Comparison of ENCODE assay signal across 19 cellular contexts in the genomic region with DNA sequence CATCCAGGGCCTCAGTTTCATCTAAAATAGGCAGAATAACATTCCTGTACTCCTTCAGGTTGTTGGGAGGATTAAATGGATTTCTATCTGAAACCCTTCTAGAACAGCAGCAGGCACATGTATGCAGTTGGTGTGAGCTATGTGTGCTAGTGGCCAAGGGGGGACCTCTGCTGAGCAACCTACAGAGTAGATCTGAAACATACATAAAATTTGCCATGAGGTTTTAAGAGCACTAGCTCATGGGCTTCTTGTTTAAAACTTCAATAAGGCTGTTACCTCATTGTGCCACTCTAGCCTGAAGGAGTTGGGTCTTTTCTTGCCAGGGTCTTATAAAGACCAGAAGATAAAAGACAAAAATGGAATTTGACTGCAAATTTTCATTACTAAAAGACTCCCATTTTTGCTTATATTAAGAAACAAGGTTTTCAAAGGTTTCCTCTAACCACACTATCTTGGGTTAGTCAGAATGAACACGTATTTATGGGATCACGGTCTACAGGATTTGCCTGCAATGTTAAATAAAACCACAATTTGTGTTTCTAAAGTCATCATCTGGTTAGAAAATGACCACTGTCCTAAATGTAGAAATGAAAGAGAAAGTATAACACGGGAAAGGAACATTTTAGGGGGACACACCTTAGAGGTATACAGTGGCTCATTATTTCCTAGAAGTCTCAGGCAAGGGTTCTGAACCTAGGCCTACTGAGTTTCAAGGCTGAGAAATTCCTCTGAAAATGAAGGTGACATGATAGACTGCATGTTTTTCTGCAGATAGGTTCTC.
DNase-seq lines count a peak whose midpoint lies in the region; ATAC-seq, FAIRE-seq and TF ChIP-seq lines count a peak whose summit lies in the region.
"Had no signal": no experiment of that assay in that cellular context is flagged by ENCODE, and none has a peak within 500 bp of the region (broad histone marks: within the 10 kb centered on the region; RNA-seq: fewer than 3 reads in every experiment).

No MANE protein-coding gene starts in this region.

- POLR2A ChIA-PET in CD8-positive, alpha-beta T cell (lab: Charles Lee) = interaction anchor here (0.8 kb wide), 1 partner anchor 159 kb away, joined by 3 read pairs; no protein-coding TSS in a partner anchor

- H3K9ac ChIP-seq in SK-N-MC (ENCODE audit: insufficient read length) = no peak overlapping the region

- ATAC-seq in CD8-positive, alpha-beta T cell = no peak
- ATAC-seq: left lung had no signal

- peak; percentile 77 for FAIRE-seq in GM19239 (lab: Jason Lieb, UNC)
- FAIRE-seq: TTC549 had no signal

- intact Hi-C loops in CD8-positive, alpha-beta T cell (cut with DNase I, micrococcal nuclease) = no loop called here

- no peaks in the 10 kb centered on the region for H3K36me3 Mint-ChIP-seq in CD8-positive, alpha-beta T cell

- no peak for TF ChIP-seq CTCF in CD8-positive, alpha-beta T cell (IDR thresholded peaks at IDR 0.05)

- no peak overlapping the region for H3K4me3 ChIP-seq in CD8-positive, alpha-beta T cell (ENCODE audit: low read depth, low read length)
- no peak overlapping the region for H3K4me3 ChIP-seq in SK-N-MC
- H3K4me3 ChIP-seq: adrenal gland, left lung, transverse colon had no signal

- CTCF ChIA-PET in CD8-positive, alpha-beta T cell (lab: Charles Lee) = interaction anchor here (1.0 to 2.3 kb wide), 5 partner anchors 49 to 563 kb away, joined by 3 to 7 read pairs (median 3); no protein-coding TSS in a partner anchor

- H3K9me3 Mint-ChIP-seq in CD8-positive, alpha-beta T cell = no peaks in the 10 kb centered on the region

- H3K9me3 ChIP-seq in CD8-positive, alpha-beta T cell (ENCODE audit: low read length) = no peaks in the 10 kb centered on the region
- H3K9me3 ChIP-seq in SK-N-MC (ENCODE audit: low read depth, low read length) = no peaks in the 10 kb centered on the region
- H3K9me3 ChIP-seq: adrenal gland, BE2C, left lung, transverse colon had no signal

- no peak for DNase-seq in CD8-positive, alpha-beta T cell
- DNase-seq in GM19239 (ENCODE audit: insufficient read length, low spot score) (no peak), SK-N-MC (ENCODE audit: low read depth, low spot score) (no peak), iris pigment epithelial cell (ENCODE audit: low read depth) (peak; percentile 44), NCI-H2081 (lab: John Stamatoyannopoulos, UW) (no peak), NCI-H82 treated with DMSO at 0.1 percent for 48 hours (lab: John Stamatoyannopoulos, UW; ENCODE audit: unreplicated experiment) (no peak)
- no peak for DNase-seq in stimulated activated CD4-positive, alpha-beta T cell treated with anti-CD3 and anti-CD28 coated beads, Interleukin-4, amount 100 ng/mL, for 1 hour
- no peak for DNase-seq in stimulated activated CD4-positive, alpha-beta T cell treated with anti-CD3 and anti-CD28 coated beads, Interleukin-12 subunit alpha, Interleukin-12 subunit beta, amount 100 ng/mL, for 4 hours
- DNase-seq: activated CD8-positive, alpha-beta memory T cell treated with anti-CD3 and anti-CD28 coated beads, Interleukin-2, amount 50 U/mL, for 4 hours; adrenal gland; BE2C; DMS79; HCEC 1CT; left lung; NCI-H2029; NK-92 treated with Interleukin-12 subunit alpha and Interleukin-12 subunit beta, amount 100 ng/mL, for 24 hours; transverse colon had no signal

- H3K27me3 ChIP-seq in CD8-positive, alpha-beta T cell (ENCODE audit: insufficient read depth, low read length) = no peaks in the 10 kb centered on the region
- H3K27me3 ChIP-seq: BE2C, left lung, transverse colon had no signal

- no peaks in the 10 kb centered on the region for H3K27me3 Mint-ChIP-seq in CD8-positive, alpha-beta T cell (ENCODE audit: low read depth)

- peak overlapping the region; percentile 46 for H3K4me3 Mint-ChIP-seq in CD8-positive, alpha-beta T cell

- H3K36me3 ChIP-seq in CD8-positive, alpha-beta T cell (ENCODE audit: insufficient read depth, low read length) = no peaks in the 10 kb centered on the region
- H3K36me3 ChIP-seq in SK-N-MC (ENCODE audit: insufficient read depth, low read length) = no peaks in the 10 kb centered on the region
- H3K36me3 ChIP-seq: adrenal gland, BE2C, left lung, transverse colon had no signal

- H3K4me1 ChIP-seq in CD8-positive, alpha-beta T cell (ENCODE audit: insufficient read depth, low read length) = no peaks in the 10 kb centered on the region
- H3K4me1 ChIP-seq: adrenal gland, BE2C had no signal

- peaks cover 13% of the 10 kb centered on the region for H3K4me1 Mint-ChIP-seq in CD8-positive, alpha-beta T cell (ENCODE audit: low read depth)

- H3K27ac Mint-ChIP-seq in CD8-positive, alpha-beta T cell = peak overlapping the region; percentile 64

- no peak overlapping the region for H3K27ac ChIP-seq in CD8-positive, alpha-beta T cell (ENCODE audit: low read depth, low read length)
- peak overlapping the region; percentile 20 for H3K27ac ChIP-seq in SK-N-MC
- H3K27ac ChIP-seq: adrenal gland, epithelial cell of prostate, left lung, transverse colon had no signal
